1 cellular context compared by ENCODE assay signal in the genomic region with DNA sequence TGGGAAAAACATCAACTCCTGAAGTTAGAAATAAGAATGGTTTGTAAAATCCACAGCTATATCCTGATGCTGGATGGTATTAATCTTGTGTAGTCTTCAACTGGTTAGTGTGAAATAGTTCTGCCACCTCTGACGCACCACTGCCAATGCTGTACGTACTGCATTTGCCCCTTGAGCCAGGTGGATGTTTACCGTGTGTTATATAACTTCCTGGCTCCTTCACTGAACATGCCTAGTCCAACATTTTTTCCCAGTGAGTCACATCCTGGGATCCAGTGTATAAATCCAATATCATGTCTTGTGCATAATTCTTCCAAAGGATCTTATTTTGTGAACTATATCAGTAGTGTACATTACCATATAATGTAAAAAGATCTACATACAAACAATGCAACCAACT.
TF ChIP-seq lines count a peak whose summit lies in the region.
"Not testable (repeated sequence)": the region's sequence is repeated elsewhere in the genome, so short reads cannot be mapped to it uniquely, and the experiment has no call there.

No MANE protein-coding gene starts in this region.

TF ChIP-seq in HepG2, 621 proteins besides CTCF, POLR2A, EP300 and RAD21 (continued from another document):
- 0 out of 2 replicates have a peak, but pooled peaks have one; percentile 31 for TF ChIP-seq ZNF607 (CRISPR knock-in tag; IDR thresholded peaks at IDR 0.05; ENCODE audit: borderline replicate concordance)
- peak; percentile 78; the same call in 1 of the 2 replicates for TF ChIP-seq FOSL1 (CRISPR knock-in tag; IDR thresholded peaks at IDR 0.05; ENCODE audit: borderline replicate concordance)
- 0 out of 2 replicates have a peak, but pooled peaks have one; percentile 38 for TF ChIP-seq ZSCAN9 (CRISPR knock-in tag; IDR thresholded peaks at IDR 0.05; ENCODE audit: borderline replicate concordance)
- 0 out of 2 replicates have a peak, but pooled peaks have one; percentile 29 for TF ChIP-seq ZBTB25 (CRISPR knock-in tag; IDR thresholded peaks at IDR 0.05)
- TF ChIP-seq FOXK1 (CRISPR knock-in tag; IDR thresholded peaks at IDR 0.05; ENCODE audit: borderline replicate concordance, low read depth) = peak; percentile 55; the same call in 1 of the 2 replicates
- 0 out of 2 replicates have a peak, but pooled peaks have one; percentile 43 for TF ChIP-seq MLX (CRISPR knock-in tag; IDR thresholded peaks at IDR 0.05)
- TF ChIP-seq, protein P1, sequence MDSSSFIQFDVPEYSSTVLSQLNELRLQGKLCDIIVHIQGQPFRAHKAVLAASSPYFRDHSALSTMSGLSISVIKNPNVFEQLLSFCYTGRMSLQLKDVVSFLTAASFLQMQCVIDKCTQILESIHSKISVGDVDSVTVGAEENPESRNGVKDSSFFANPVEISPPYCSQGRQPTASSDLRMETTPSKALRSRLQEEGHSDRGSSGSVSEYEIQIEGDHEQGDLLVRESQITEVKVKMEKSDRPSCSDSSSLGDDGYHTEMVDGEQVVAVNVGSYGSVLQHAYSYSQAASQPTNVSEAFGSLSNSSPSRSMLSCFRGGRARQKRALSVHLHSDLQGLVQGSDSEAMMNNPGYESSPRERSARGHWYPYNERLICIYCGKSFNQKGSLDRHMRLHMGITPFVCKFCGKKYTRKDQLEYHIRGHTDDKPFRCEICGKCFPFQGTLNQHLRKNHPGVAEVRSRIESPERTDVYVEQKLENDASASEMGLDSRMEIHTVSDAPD (CRISPR knock-in tag; IDR thresholded peaks at IDR 0.05) = 0 out of 2 replicates have a peak, but pooled peaks have one; percentile 12
- not testable (repeated sequence) for TF ChIP-seq FOXA1 (IDR thresholded peaks at IDR 0.05)
- TF ChIP-seq FOXA1 (CRISPR knock-in tag; IDR thresholded peaks at IDR 0.05) = peak; percentile 82
- 0 out of 2 replicates have a peak, but pooled peaks have one; percentile 20 for TF ChIP-seq HINFP (CRISPR knock-in tag; IDR thresholded peaks at IDR 0.05; ENCODE audit: low read depth)
- TF ChIP-seq ZBTB3 (CRISPR knock-in tag; IDR thresholded peaks at IDR 0.05; ENCODE audit: borderline replicate concordance, low read depth) = peak; percentile 74; the same call in 1 of the 2 replicates
- TF ChIP-seq, protein P2, sequence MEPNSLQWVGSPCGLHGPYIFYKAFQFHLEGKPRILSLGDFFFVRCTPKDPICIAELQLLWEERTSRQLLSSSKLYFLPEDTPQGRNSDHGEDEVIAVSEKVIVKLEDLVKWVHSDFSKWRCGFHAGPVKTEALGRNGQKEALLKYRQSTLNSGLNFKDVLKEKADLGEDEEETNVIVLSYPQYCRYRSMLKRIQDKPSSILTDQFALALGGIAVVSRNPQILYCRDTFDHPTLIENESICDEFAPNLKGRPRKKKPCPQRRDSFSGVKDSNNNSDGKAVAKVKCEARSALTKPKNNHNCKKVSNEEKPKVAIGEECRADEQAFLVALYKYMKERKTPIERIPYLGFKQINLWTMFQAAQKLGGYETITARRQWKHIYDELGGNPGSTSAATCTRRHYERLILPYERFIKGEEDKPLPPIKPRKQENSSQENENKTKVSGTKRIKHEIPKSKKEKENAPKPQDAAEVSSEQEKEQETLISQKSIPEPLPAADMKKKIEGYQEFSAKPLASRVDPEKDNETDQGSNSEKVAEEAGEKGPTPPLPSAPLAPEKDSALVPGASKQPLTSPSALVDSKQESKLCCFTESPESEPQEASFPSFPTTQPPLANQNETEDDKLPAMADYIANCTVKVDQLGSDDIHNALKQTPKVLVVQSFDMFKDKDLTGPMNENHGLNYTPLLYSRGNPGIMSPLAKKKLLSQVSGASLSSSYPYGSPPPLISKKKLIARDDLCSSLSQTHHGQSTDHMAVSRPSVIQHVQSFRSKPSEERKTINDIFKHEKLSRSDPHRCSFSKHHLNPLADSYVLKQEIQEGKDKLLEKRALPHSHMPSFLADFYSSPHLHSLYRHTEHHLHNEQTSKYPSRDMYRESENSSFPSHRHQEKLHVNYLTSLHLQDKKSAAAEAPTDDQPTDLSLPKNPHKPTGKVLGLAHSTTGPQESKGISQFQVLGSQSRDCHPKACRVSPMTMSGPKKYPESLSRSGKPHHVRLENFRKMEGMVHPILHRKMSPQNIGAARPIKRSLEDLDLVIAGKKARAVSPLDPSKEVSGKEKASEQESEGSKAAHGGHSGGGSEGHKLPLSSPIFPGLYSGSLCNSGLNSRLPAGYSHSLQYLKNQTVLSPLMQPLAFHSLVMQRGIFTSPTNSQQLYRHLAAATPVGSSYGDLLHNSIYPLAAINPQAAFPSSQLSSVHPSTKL (CRISPR knock-in tag; IDR thresholded peaks at IDR 0.05) = peak; percentile 84
- peak; percentile 56; the same call in 1 of the 2 replicates for TF ChIP-seq RBFOX2 (IDR thresholded peaks at IDR 0.05; ENCODE audit: low read depth, low read length)
- TF ChIP-seq GATAD2A (CRISPR knock-in tag; IDR thresholded peaks at IDR 0.05) = peak; percentile 86
- 0 out of 2 replicates have a peak, but pooled peaks have one; percentile 76 for TF ChIP-seq FUBP1 (CRISPR knock-in tag; IDR thresholded peaks at IDR 0.05; ENCODE audit: borderline replicate concordance)
- TF ChIP-seq RARA (CRISPR knock-in tag; IDR thresholded peaks at IDR 0.05) = peak; percentile 78
- peak; percentile 96 for TF ChIP-seq ETV5 (CRISPR knock-in tag; IDR thresholded peaks at IDR 0.05; ENCODE audit: borderline replicate concordance)
- TF ChIP-seq DPF2 (CRISPR knock-in tag; IDR thresholded peaks at IDR 0.05; ENCODE audit: borderline replicate concordance, low read depth) = peak; percentile 83
- peak; percentile 90 for TF ChIP-seq FOXA3 (CRISPR knock-in tag; IDR thresholded peaks at IDR 0.05)
- TF ChIP-seq SALL1 (CRISPR knock-in tag; IDR thresholded peaks at IDR 0.05) = peak; percentile 59; the same call in 1 of the 2 replicates
- TF ChIP-seq JUNB (CRISPR knock-in tag; IDR thresholded peaks at IDR 0.05; ENCODE audit: borderline replicate concordance) = peak; percentile 90
- TF ChIP-seq ZNF136 (CRISPR knock-in tag; IDR thresholded peaks at IDR 0.05; ENCODE audit: low read depth) = peak; percentile 47; the same call in 1 of the 2 replicates
- TF ChIP-seq ZNF878 (CRISPR knock-in tag; IDR thresholded peaks at IDR 0.05) = peak; percentile 80; the same call in 1 of the 2 replicates
- TF ChIP-seq HOMEZ (CRISPR knock-in tag; IDR thresholded peaks at IDR 0.05; ENCODE audit: low read depth) = peak; percentile 16; the same call in 1 of the 2 replicates
- 0 out of 2 replicates have a peak, but pooled peaks have one; percentile 56 for TF ChIP-seq ZBTB33 (CRISPR knock-in tag; IDR thresholded peaks at IDR 0.05)
- peak; percentile 57; the same call in 1 of the 2 replicates for TF ChIP-seq HOXA3 (CRISPR knock-in tag; IDR thresholded peaks at IDR 0.05)
TF ChIP-seq in HepG2: peak in this region for 65; not testable (repeated sequence) for 556.
